10 cellular contexts compared by ENCODE assay signal in genomic region chr21:41366522-41367151, GRCh38. TPM values are rescaled to one million over a fixed set of nuclear protein-coding genes. Genes with fewer than 3 reads are reported as not detected.
DNase-seq lines count a peak whose midpoint lies in the region; ATAC-seq and TF ChIP-seq lines count a peak whose summit lies in the region.
"Had no signal": no experiment of that assay in that cellular context is flagged by ENCODE, and none has a peak within 500 bp of the region (broad histone marks: within the 10 kb centered on the region; RNA-seq: fewer than 3 reads in every experiment).

No MANE protein-coding gene starts in this region.

- no peaks in the 10 kb centered on the region for H3K36me3 Mint-ChIP-seq in MCF 10A (ENCODE audit: insufficient read depth, unreplicated experiment)
- no peaks in the 10 kb centered on the region for H3K36me3 Mint-ChIP-seq in endothelial cell (ENCODE audit: low read depth, unreplicated experiment)

- ATAC-seq in HG02981 (IDR thresholded peaks at IDR 0.05; ENCODE audit: unreplicated experiment) (no peak), HG02938 (IDR thresholded peaks at IDR 0.05; ENCODE audit: unreplicated experiment) (no peak)

- H3K9me3 ChIP-seq in neutrophil (no peaks in the 10 kb centered on the region), SK-N-SH (no peaks in the 10 kb centered on the region)

- H3K36me3 ChIP-seq in neutrophil, result peaks cover 67% of the 10 kb centered on the region
- H3K36me3 ChIP-seq in SK-N-SH (replicated peaks in 1 of 2; ENCODE audit: control insufficient read depth in 1 of 2, insufficient read depth in 2 of 2, low read length in 1 of 2), result no peaks in the 10 kb centered on the region

- TF ChIP-seq CTCF in LNCaP clone FGC (IDR thresholded peaks at IDR 0.05; ENCODE audit: control insufficient read depth, extremely low read depth, insufficient read depth), result no peak
- no peak for TF ChIP-seq CTCF in MCF 10A (IDR thresholded peaks at IDR 0.05; ENCODE audit: unreplicated experiment)
- TF ChIP-seq CTCF in neutrophil (IDR thresholded peaks at IDR 0.05), result peak; percentile 27
- no peak for TF ChIP-seq CTCF in endothelial cell (IDR thresholded peaks at IDR 0.05; ENCODE audit: unreplicated experiment)
- TF ChIP-seq CTCF in SK-N-SH (IDR thresholded peaks at IDR 0.05), result no peak

- H3K27ac ChIP-seq in neutrophil (peak overlapping the region; percentile 95), SK-N-SH (ENCODE audit: low read depth in 2 of 2, low read length in 1 of 2) (no peak overlapping the region)
- H3K27ac ChIP-seq: KMS-11 had no signal

- no peak for TF ChIP-seq EP300 in SK-N-SH (IDR thresholded peaks at IDR 0.05; ENCODE audit: borderline replicate concordance in 1 of 2, low read depth in 1 of 2, low read length in 1 of 2)

- no peak overlapping the region for H3K4me2 ChIP-seq in SK-N-SH
- H3K4me2 ChIP-seq: KMS-11 had no signal

- peak overlapping the region; percentile 28 for H3K4me3 Mint-ChIP-seq in MCF 10A (ENCODE audit: unreplicated experiment)
- no peak overlapping the region for H3K4me3 Mint-ChIP-seq in endothelial cell (ENCODE audit: unreplicated experiment)

- no peaks in the 10 kb centered on the region for H3K9me2 ChIP-seq in SK-N-SH

- no peak overlapping the region for H2AFZ ChIP-seq in SK-N-SH (ENCODE audit: low read depth)

- peak; percentile 99 for DNase-seq in GF-D8 (lab: John Stamatoyannopoulos, UW)
- peak; percentile 64 for DNase-seq in LNCaP clone FGC (ENCODE audit: low read depth)
- DNase-seq in MCF 10A (ENCODE audit: unreplicated experiment), result peak; percentile 89
- DNase-seq in endothelial cell (ENCODE audit: low spot score), result no peak
- no peak for DNase-seq in SK-N-SH

- no peak for TF ChIP-seq RAD21 in SK-N-SH (IDR thresholded peaks at IDR 0.05; ENCODE audit: low read length)

- no peak overlapping the region for H3K9ac ChIP-seq in SK-N-SH
- H3K9ac ChIP-seq: KMS-11 had no signal

- BruUV-seq in MCF 10A (replicated peaks; lab: Mats Ljungman, UMichigan), result no TSS peak

- H3K27ac Mint-ChIP-seq in MCF 10A (ENCODE audit: low read depth, unreplicated experiment) (peak overlapping the region; percentile 57), endothelial cell (ENCODE audit: unreplicated experiment) (no peak overlapping the region)

- intact Hi-C loops in MCF 10A (cut with micrococcal nuclease), result no loop called here

- POLR2A ChIA-PET in MCF 10A (lab: Yijun Ruan, JAX) (interaction anchor here (0.5 to 0.7 kb wide), 2 partner anchors 156 to 889 kb away, joined by 3 to 4 read pairs; no protein-coding TSS in a partner anchor), SK-N-SH (lab: Yijun Ruan, JAX) (no interaction called here)

- H4K20me1 ChIP-seq in SK-N-SH (ENCODE audit: insufficient read depth), result no peaks in the 10 kb centered on the region

- CTCF ChIA-PET in MCF 10A (lab: Yijun Ruan, JAX) (interaction anchor here (0.7 kb wide), 1 partner anchor 82 kb away, joined by 3 read pairs; no protein-coding TSS in a partner anchor), SK-N-SH (lab: Yijun Ruan, JAX) (interaction anchor here (0.6 kb wide), 1 partner anchor 84 kb away, joined by 3 read pairs; no protein-coding TSS in a partner anchor)

- WGBS in SK-N-SH (ENCODE audit: low lambda C conversion rate), result 57% methylated on average over 11 of the region's 12 CpGs

- H3K27me3 ChIP-seq in neutrophil, result no peaks in the 10 kb centered on the region
- H3K27me3 ChIP-seq in SK-N-SH (ENCODE audit: insufficient read depth), result 0 out of 2 replicates have a peak, but pooled peaks cover 6% of the 10 kb centered on the region

- H3K9me3 Mint-ChIP-seq in MCF 10A (ENCODE audit: unreplicated experiment) (no peaks in the 10 kb centered on the region), endothelial cell (ENCODE audit: unreplicated experiment) (no peaks in the 10 kb centered on the region)

- H3K79me2 ChIP-seq in SK-N-SH (ENCODE audit: insufficient read depth), result no peaks in the 10 kb centered on the region

- H3F3A ChIP-seq in SK-N-SH (replicated peaks; ENCODE audit: insufficient read depth), result no peaks in the 10 kb centered on the region

- H3K4me1 Mint-ChIP-seq in MCF 10A (ENCODE audit: insufficient read depth, unreplicated experiment) (peaks cover 6% of the 10 kb centered on the region), endothelial cell (ENCODE audit: unreplicated experiment) (peaks cover 5% of the 10 kb centered on the region)

- peaks cover 12% of the 10 kb centered on the region for H3K27me3 Mint-ChIP-seq in MCF 10A (ENCODE audit: insufficient read depth, unreplicated experiment)
- H3K27me3 Mint-ChIP-seq in endothelial cell (ENCODE audit: unreplicated experiment), result peaks cover 13% of the 10 kb centered on the region

- H3K4me1 ChIP-seq in neutrophil (ENCODE audit: control insufficient read depth in 1 of 2, insufficient read depth in 1 of 2, low read depth in 1 of 2, low read length in 1 of 2), result peaks cover 92% of the 10 kb centered on the region in 2 experiments
- no peaks in the 10 kb centered on the region for H3K4me1 ChIP-seq in SK-N-SH (ENCODE audit: control insufficient read depth in 1 of 2, insufficient read depth in 2 of 2, low read depth in 1 of 2, low read length in 1 of 2)

- H3K4me3 ChIP-seq in LNCaP clone FGC (ENCODE audit: low read depth, low read length) (no peak overlapping the region), neutrophil (ENCODE audit: low read depth in 1 of 2, low read length in 1 of 2) (peak overlapping the region; percentile 74 to 89), SK-N-SH (ENCODE audit: low read depth in 2 of 2, low read length in 1 of 2) (no peak overlapping the region)

TF ChIP-seq in SK-N-SH, 30 proteins besides CTCF, POLR2A, EP300 and RAD21:
- TF ChIP-seq MEF2A (IDR thresholded peaks at IDR 0.05; ENCODE audit: borderline replicate concordance, low read depth) (no peak), RXRA (IDR thresholded peaks at IDR 0.05; ENCODE audit: borderline replicate concordance, low read depth) (no peak), POLR2AphosphoS5 (IDR thresholded peaks at IDR 0.05; ENCODE audit: low read depth, low read length) (no peak), TAF1 (IDR thresholded peaks at IDR 0.05; ENCODE audit: borderline replicate concordance, low read depth, low read length) (no peak), EZH2phosphoT487 (IDR thresholded peaks at IDR 0.05; ENCODE audit: borderline replicate concordance, low read depth) (no peak), GATA2 (CRISPR knock-in tag; IDR thresholded peaks at IDR 0.05) (no peak), PBX3 (IDR thresholded peaks at IDR 0.05) (no peak), MAX (IDR thresholded peaks at IDR 0.05; ENCODE audit: low read depth) (no peak), USF2 (IDR thresholded peaks at IDR 0.05; ENCODE audit: borderline replicate concordance, low read depth, low read length) (no peak), NRF1 (IDR thresholded peaks at IDR 0.05; ENCODE audit: low read depth, low read length) (no peak), RCOR1 (IDR thresholded peaks at IDR 0.05; ENCODE audit: low read length) (no peak), FOSL2 (IDR thresholded peaks at IDR 0.05; ENCODE audit: borderline replicate concordance, low read depth) (no peak), JUND (IDR thresholded peaks at IDR 0.05) (no peak), ELF1 (IDR thresholded peaks at IDR 0.05) (no peak), CHD2 (IDR thresholded peaks at IDR 0.05; ENCODE audit: low read length, partially characterized antibody) (no peak), TCF12 (IDR thresholded peaks at IDR 0.05) (no peak), FOXJ3 (CRISPR knock-in tag; IDR thresholded peaks at IDR 0.05) (no peak), TEAD4 (IDR thresholded peaks at IDR 0.05; ENCODE audit: borderline replicate concordance, insufficient read depth) (no peak)

RNA-seq across cellular contexts. Expression of gene MX2, which starts 4.8 kb away (rescaled TPM):
- total RNA-seq in MCF 10A (2022), result not detected in 2 replicates
- 5.4 TPM for total RNA-seq in endothelial cell (ENCODE audit: unreplicated experiment)
- polyA plus RNA-seq in SK-N-SH (2012; rRNA removed), result 0.06 and 0.08 TPM in 2 replicates
- 0.05 TPM in 2 replicates for polyA plus RNA-seq in SK-N-SH (2012; cell fraction: cytosol; rRNA removed)
- polyA plus RNA-seq in SK-N-SH (2012; cell fraction: nucleus; rRNA removed), result 0.15 and 0.25 TPM in 2 replicates

RNA-seq across cellular contexts. Expression of gene FAM3B, which starts 50.0 kb away (rescaled TPM):
- total RNA-seq in MCF 10A (2022) (not detected in 2 replicates), endothelial cell (ENCODE audit: unreplicated experiment) (0.33 TPM)
- not detected in 2 replicates for polyA plus RNA-seq in SK-N-SH (2012; rRNA removed)
- 0.04 TPM in 1 of 2 replicates, not detected in the other for polyA plus RNA-seq in SK-N-SH (2012; cell fraction: cytosol; rRNA removed)
- not detected in 2 replicates for polyA plus RNA-seq in SK-N-SH (2012; cell fraction: nucleus; rRNA removed)
- total RNA-seq: dermis microvascular lymphatic vessel endothelial cell had no signal

RNA-seq across cellular contexts. Expression of gene MX1, which starts 59.4 kb away (rescaled TPM):
- total RNA-seq in MCF 10A (2022), result 1.8 and 2.4 TPM in 2 replicates
- total RNA-seq in endothelial cell (ENCODE audit: unreplicated experiment), result 4.5 TPM
- 1.6 and 1.9 TPM in 2 replicates for polyA plus RNA-seq in SK-N-SH (2012; rRNA removed)
- polyA plus RNA-seq in SK-N-SH (2012; cell fraction: cytosol; rRNA removed), result 1.1 TPM in 2 replicates
- polyA plus RNA-seq in SK-N-SH (2012; cell fraction: nucleus; rRNA removed), result 6.9 and 7.6 TPM in 2 replicates

Comparison
In these comparisons a context has a peak if more than half of its experiments do, and no peak if none do; other contexts are left out.
1. DNase-seq: peak in GF-D8 (single experiment), LNCaP clone FGC (single experiment) and MCF 10A (single experiment); none in endothelial cell (single experiment) and SK-N-SH (single experiment).
2. H3K4me3 ChIP-seq: peak in neutrophil (2 of 2); none in LNCaP clone FGC (single experiment) and SK-N-SH (0 of 2).